In the genomic region with DNA sequence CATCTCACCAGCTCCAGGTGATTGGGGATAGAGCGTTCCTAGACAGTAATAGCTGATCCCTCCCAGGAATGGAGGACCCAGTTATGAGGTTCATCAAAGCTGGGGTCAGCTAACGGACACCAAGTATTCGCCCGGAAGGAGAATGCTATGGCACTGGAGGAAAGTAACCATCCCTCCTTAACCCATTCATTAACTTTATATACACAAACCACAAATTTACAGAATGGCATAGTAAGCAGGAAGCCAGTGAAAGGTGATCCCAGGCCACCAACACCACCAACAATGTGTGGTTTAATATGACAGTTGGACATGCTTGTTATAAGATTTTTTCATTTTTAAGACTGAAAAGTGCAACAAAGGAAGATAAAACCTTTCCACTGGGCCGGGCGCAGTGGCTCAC, we compare ENCODE assay signal across 26 cellular contexts. TPM values are rescaled to one million over a fixed set of nuclear protein-coding genes. Genes with fewer than 3 reads are reported as not detected.
A peak's percentile ranks its signal among the peaks of the same experiment; 100 is the strongest.
DNase-seq lines count a peak whose midpoint lies in the region; ATAC-seq, FAIRE-seq and TF ChIP-seq lines count a peak whose summit lies in the region.
"Had no signal": no experiment of that assay in that cellular context is flagged by ENCODE, and none has a peak within 500 bp of the region (broad histone marks: within the 10 kb centered on the region; RNA-seq: fewer than 3 reads in every experiment).

No MANE protein-coding gene starts in this region.

- peak overlapping the region; percentile 58 for H2AK5ac ChIP-seq in neuronal stem cell (ENCODE audit: low read depth, low read length)

- POLR2A ChIA-PET in Caco-2 (lab: Charles Lee) = no interaction called here

- H3K14ac ChIP-seq in neuronal stem cell (ENCODE audit: low read length) = no peak overlapping the region

- H3K9me3 Mint-ChIP-seq in Caco-2 (ENCODE audit: unreplicated experiment) = no peaks in the 10 kb centered on the region
- H3K9me3 Mint-ChIP-seq: CD4-positive, alpha-beta memory T cell; CD4-positive, CD25-positive, alpha-beta regulatory T cell; CD8-positive, alpha-beta memory T cell had no signal

- no peaks in the 10 kb centered on the region for H3K9me2 ChIP-seq in Loucy (replicated peaks; ENCODE audit: low read depth, low read length)

- H3F3A ChIP-seq in Loucy (ENCODE audit: low read depth) = no peaks in the 10 kb centered on the region

- H3K4me2 ChIP-seq in Loucy (ENCODE audit: low read depth, low read length, poor library complexity, severe bottlenecking) = peak overlapping the region; percentile 6
- H3K4me2 ChIP-seq in neuronal stem cell (ENCODE audit: insufficient read depth, low read length, poor library complexity, severe bottlenecking) = no peak overlapping the region
- H3K4me2 ChIP-seq: BLaER1 had no signal

- no CpG with 5 or more reads among the region's 6 CpGs for WGBS in neuronal stem cell (ENCODE audit: extremely low coverage in 2 of 2, insufficient read length in 2 of 2, insufficient replicate concordance in 1 of 2), 2 donors

- no peaks in the 10 kb centered on the region for H3K79me1 ChIP-seq in neuronal stem cell (ENCODE audit: low read depth, low read length)

- TF ChIP-seq CTCF in Loucy (conservative IDR thresholded peaks at IDR 0.05; ENCODE audit: low read length) (no peak), Caco-2 (IDR thresholded peaks at IDR 0.05; ENCODE audit: insufficient read depth in 1 of 2, low read depth in 1 of 2, low read length in 1 of 2, severe bottlenecking in 1 of 2, unreplicated experiment in 1 of 2) (no peak), upper lobe of right lung (IDR thresholded peaks at IDR 0.05) (no peak)

- no peak overlapping the region for H4K8ac ChIP-seq in neuronal stem cell (ENCODE audit: low read depth, low read length)

- H3K27me3 ChIP-seq in Loucy (ENCODE audit: insufficient read depth, low read length, poor library complexity, severe bottlenecking) (no peaks in the 10 kb centered on the region), SJCRH30 (no peaks in the 10 kb centered on the region), neuronal stem cell (ENCODE audit: control insufficient read depth in 3 of 3, insufficient read depth in 3 of 3, low read depth in 1 of 3, low read length in 3 of 3) (no peaks in the 10 kb centered on the region), Caco-2 (replicated peaks; ENCODE audit: control insufficient read depth, insufficient read depth, low read length) (no peaks in the 10 kb centered on the region), upper lobe of right lung (no peaks in the 10 kb centered on the region)
- H3K27me3 ChIP-seq: BE2C, BLaER1 had no signal

- H3K36me3 ChIP-seq in Loucy (ENCODE audit: insufficient read depth, low read length) (no peaks in the 10 kb centered on the region), SJCRH30 (no peaks in the 10 kb centered on the region), neuronal stem cell (replicated peaks in 1 of 2; ENCODE audit: control insufficient read depth in 2 of 2, insufficient read depth in 2 of 2, low read length in 2 of 2) (no peaks in the 10 kb centered on the region), Caco-2 (ENCODE audit: control insufficient read depth, insufficient read depth, low read length) (no peaks in the 10 kb centered on the region), upper lobe of right lung (no peaks in the 10 kb centered on the region)
- H3K36me3 ChIP-seq: BE2C, BLaER1 had no signal

- CTCF ChIA-PET in Caco-2 (lab: Charles Lee) = no interaction called here

- H3K27ac ChIP-seq in SJCRH30 (peak overlapping the region; percentile 70), neuronal stem cell (replicated peaks; ENCODE audit: low read length) (no peak overlapping the region), upper lobe of right lung (no peak overlapping the region)
- H3K27ac ChIP-seq: BLaER1 had no signal

- peaks cover 4% of the 10 kb centered on the region for H3K36me3 Mint-ChIP-seq in Caco-2 (ENCODE audit: insufficient read depth, unreplicated experiment)
- H3K36me3 Mint-ChIP-seq: CD14-positive monocyte; CD4-positive, alpha-beta memory T cell; CD4-positive, CD25-positive, alpha-beta regulatory T cell; CD8-positive, alpha-beta memory T cell had no signal

- no peak overlapping the region for H3K27ac Mint-ChIP-seq in Caco-2 (ENCODE audit: unreplicated experiment)
- H3K27ac Mint-ChIP-seq: CD14-positive monocyte; CD4-positive, alpha-beta memory T cell; CD4-positive, CD25-positive, alpha-beta regulatory T cell; CD8-positive, alpha-beta memory T cell had no signal

- no peak overlapping the region for H4K91ac ChIP-seq in neuronal stem cell (ENCODE audit: low read depth, low read length, poor library complexity)

- H2BK15ac ChIP-seq in neuronal stem cell (ENCODE audit: low read length) = no peak overlapping the region

- H3K18ac ChIP-seq in neuronal stem cell (ENCODE audit: low read length) = no peak overlapping the region

- H3K9ac ChIP-seq in Loucy (ENCODE audit: low read depth, low read length, poor library complexity, severe bottlenecking) (no peak overlapping the region), neuronal stem cell (ENCODE audit: low read depth, low read length, poor library complexity) (no peak overlapping the region)
- H3K9ac ChIP-seq: BLaER1 had no signal

- FAIRE-seq in urothelium cell line (lab: Jason Lieb, UNC) = peak; percentile 50
- FAIRE-seq: A204.1, D721Med, G401.6, GM12891, GM19239 had no signal

- no peak overlapping the region for H3K4ac ChIP-seq in neuronal stem cell (ENCODE audit: low read length)

- no peak overlapping the region for H2AFZ ChIP-seq in Loucy (ENCODE audit: low read length)
- H2AFZ ChIP-seq in neuronal stem cell (ENCODE audit: low read length) = no peak overlapping the region

- H2BK12ac ChIP-seq in neuronal stem cell (ENCODE audit: low read length) = no peak overlapping the region

- H3K9me3 ChIP-seq in Loucy (ENCODE audit: insufficient read depth, low read depth, low read length) (no peaks in the 10 kb centered on the region), SJCRH30 (replicated peaks) (no peaks in the 10 kb centered on the region), neuronal stem cell (replicated peaks in 1 of 2; ENCODE audit: control insufficient read depth in 2 of 2, insufficient read depth in 1 of 2, low read depth in 1 of 2, low read length in 2 of 2) (no peaks in the 10 kb centered on the region), Caco-2 (no peaks in the 10 kb centered on the region), upper lobe of right lung (no peaks in the 10 kb centered on the region)
- H3K9me3 ChIP-seq: BE2C, BLaER1 had no signal

- intact Hi-C loops in Caco-2 (cut with micrococcal nuclease; ENCODE audit: unreplicated experiment) = no loop called here
- intact Hi-C loops in upper lobe of right lung (cut with DNase I) = no loop called here

- BruUV-seq in Caco-2 (replicated peaks; lab: Mats Ljungman, UMichigan) = no TSS peak

- ATAC-seq in HG02798 (IDR thresholded peaks at IDR 0.05; ENCODE audit: poor library complexity, unreplicated experiment) (no peak), upper lobe of right lung (no peak)

- H3K23ac ChIP-seq in neuronal stem cell (ENCODE audit: low read depth, low read length, poor library complexity) = no peak overlapping the region

- H3K79me2 ChIP-seq in Loucy (ENCODE audit: insufficient read depth, low read length) = no peaks in the 10 kb centered on the region

- H3K4me1 ChIP-seq in Loucy (ENCODE audit: insufficient read depth, low read length, poor library complexity, severe bottlenecking) (no peaks in the 10 kb centered on the region), SJCRH30 (peaks cover 8% of the 10 kb centered on the region), neuronal stem cell (ENCODE audit: control insufficient read depth in 2 of 2, insufficient read depth in 1 of 2, low read depth in 1 of 2, low read length in 2 of 2) (peaks cover 1 to 11% of the 10 kb centered on the region in 2 donors), Caco-2 (peaks cover 24% of the 10 kb centered on the region), upper lobe of right lung (no peaks in the 10 kb centered on the region)
- H3K4me1 ChIP-seq: BE2C had no signal

- H3K4me3 ChIP-seq in Loucy (ENCODE audit: low read length, poor library complexity, severe bottlenecking) (no peak overlapping the region), SJCRH30 (0 out of 2 replicates have a peak overlapping the region, but pooled peaks have one; percentile 13), neuronal stem cell (ENCODE audit: low read length in 2 of 2) (no peak overlapping the region), Caco-2 (ENCODE audit: low read depth, low read length) (no peak overlapping the region), upper lobe of right lung (no peak overlapping the region)
- H3K4me3 ChIP-seq: BLaER1 had no signal

- no peak overlapping the region for H3K4me3 Mint-ChIP-seq in Caco-2 (ENCODE audit: unreplicated experiment)
- H3K4me3 Mint-ChIP-seq: CD14-positive monocyte; CD4-positive, alpha-beta memory T cell; CD4-positive, CD25-positive, alpha-beta regulatory T cell; CD8-positive, alpha-beta memory T cell had no signal

- DNase-seq in SJCRH30 (peak; percentile 49 to 78), neuronal stem cell (ENCODE audit: low spot score) (no peak), urothelium cell line (ENCODE audit: low spot score) (no peak), nucleus accumbens (lab: John Stamatoyannopoulos, UW) (no peak), Caco-2 (no peak), upper lobe of right lung (no peak)
- DNase-seq: 8988T; ACHN; BE2C; C1 segment of cervical spinal cord; Calu3; CD4-positive, alpha-beta memory T cell; CD4-positive, CD25-positive, alpha-beta regulatory T cell; CD8-positive, alpha-beta memory T cell; COR-L47; DMS79 treated with DMSO at 0.1 percent for 48 hours; GF-D8 had no signal

- H3K4me1 Mint-ChIP-seq in Caco-2 (ENCODE audit: low read depth, unreplicated experiment) = peaks cover 16% of the 10 kb centered on the region
- H3K4me1 Mint-ChIP-seq: CD14-positive monocyte; CD4-positive, alpha-beta memory T cell; CD4-positive, CD25-positive, alpha-beta regulatory T cell; CD8-positive, alpha-beta memory T cell had no signal

- H3K27me3 Mint-ChIP-seq in Caco-2 (ENCODE audit: insufficient read depth, unreplicated experiment) = no peaks in the 10 kb centered on the region

- no peaks in the 10 kb centered on the region for H4K20me1 ChIP-seq in Loucy (ENCODE audit: insufficient read depth, low read length, poor library complexity, severe bottlenecking)
- H4K20me1 ChIP-seq: BLaER1 had no signal

- no peak overlapping the region for H2BK120ac ChIP-seq in neuronal stem cell (ENCODE audit: low read depth, low read length)

- no peak overlapping the region for H2BK5ac ChIP-seq in neuronal stem cell (ENCODE audit: low read length)

RNA-seq across cellular contexts. Expression of a gene that starts 55.3 kb away (rescaled TPM):
- 18.1 and 19.5 TPM in 2 replicates for total RNA-seq in SJCRH30 (2014; rRNA removed; shearing (Covaris generic))
- 31.5 TPM for polyA plus RNA-seq in neuronal stem cell (2013, experiment 1 of 2)
- polyA plus RNA-seq in neuronal stem cell (2013, experiment 2 of 2) = 31.3 TPM
- total RNA-seq in Caco-2 (2022) (45.2 and 56.5 TPM in 2 replicates), upper lobe of right lung (42.6 TPM)

Comparison
In these comparisons a context has a peak if more than half of its experiments do, and no peak if none do; other contexts are left out.
1. DNase-seq: peak in SJCRH30 (2 of 2); none in neuronal stem cell (single experiment), urothelium cell line (single experiment), nucleus accumbens (0 of 56), Caco-2 (0 of 2) and upper lobe of right lung (single experiment).